Comparison of ENCODE assay signal across 17 cellular contexts in genomic region chr4:121785479-121785878, GRCh38. TPM values are rescaled to one million over a fixed set of nuclear protein-coding genes. Genes with fewer than 3 reads are reported as not detected.
DNase-seq lines count a peak whose midpoint lies in the region; ATAC-seq and TF ChIP-seq lines count a peak whose summit lies in the region.
"Had no signal": no experiment of that assay in that cellular context is flagged by ENCODE, and none has a peak within 500 bp of the region (broad histone marks: within the 10 kb centered on the region; RNA-seq: fewer than 3 reads in every experiment).

No MANE protein-coding gene starts in this region.

- H3K4me3 ChIP-seq in SK-N-SH (ENCODE audit: low read depth in 2 of 2, low read length in 1 of 2) (no peak overlapping the region), fibroblast of mammary gland (ENCODE audit: control insufficient read depth, low read depth, low read length) (no peak overlapping the region), osteoblast (ENCODE audit: insufficient read depth, low read length) (peak overlapping the region; percentile 5)
- H3K4me3 ChIP-seq: BLaER1 treated with 17β-estradiol and CSF1 and Interleukin-3, amounts not matched to agents 10 nM and 100 nM; colonic mucosa had no signal

- H3K27me3 ChIP-seq in SK-N-SH (ENCODE audit: insufficient read depth) (no peaks in the 10 kb centered on the region), osteoblast (ENCODE audit: insufficient read depth, low read length) (no peaks in the 10 kb centered on the region)
- H3K27me3 ChIP-seq: BLaER1 treated with 17β-estradiol and CSF1 and Interleukin-3, amounts not matched to agents 10 nM and 100 nM; colonic mucosa had no signal

- peaks cover 0 to 41% of the 10 kb centered on the region in 2 experiments; a peak in 3 of 4 replicates for H3K4me1 ChIP-seq in SK-N-SH (ENCODE audit: control insufficient read depth in 1 of 2, insufficient read depth in 2 of 2, low read depth in 1 of 2, low read length in 1 of 2)
- peaks cover 50% of the 10 kb centered on the region for H3K4me1 ChIP-seq in osteoblast (ENCODE audit: insufficient read depth, low read length)
- H3K4me1 ChIP-seq: colonic mucosa had no signal

- POLR2A ChIA-PET in SK-N-SH (lab: Yijun Ruan, JAX) = no interaction called here

- H3F3A ChIP-seq in SK-N-SH (replicated peaks; ENCODE audit: insufficient read depth) = peaks cover 55% of the 10 kb centered on the region

- H2AFZ ChIP-seq in SK-N-SH (ENCODE audit: low read depth) = no peak overlapping the region
- peak overlapping the region; percentile 9 for H2AFZ ChIP-seq in osteoblast (ENCODE audit: low read length)

- peak overlapping the region; percentile 87 to 89; a peak in 3 of 4 replicates for H3K27ac ChIP-seq in SK-N-SH (ENCODE audit: low read depth in 2 of 2, low read length in 1 of 2)
- peak overlapping the region; percentile 97 for H3K27ac ChIP-seq in osteoblast (ENCODE audit: low read depth, low read length)
- H3K27ac ChIP-seq: BLaER1 treated with 17β-estradiol and CSF1 and Interleukin-3, amounts not matched to agents 10 nM and 100 nM; colonic mucosa had no signal

- no peak for TF ChIP-seq EP300 in SK-N-SH (IDR thresholded peaks at IDR 0.05; ENCODE audit: borderline replicate concordance in 1 of 2, low read depth in 1 of 2, low read length in 1 of 2)

- ATAC-seq in HG02840 (IDR thresholded peaks at IDR 0.05; ENCODE audit: low FRiP score, unreplicated experiment) (no peak), esophagus mucosa (no peak)
- ATAC-seq: activated CD8-positive, alpha-beta T cell treated with anti-CD3 and anti-CD28 coated beads, Interleukin-2, amount 10 ng/mL, durations not matched to agents 7 days and 5 days; left colon; Panc1 had no signal

- H3K4me2 ChIP-seq in SK-N-SH (peak overlapping the region; percentile 60), osteoblast (ENCODE audit: insufficient read depth, low read length) (peak overlapping the region; percentile 69)
- H3K4me2 ChIP-seq: BLaER1 treated with 17β-estradiol and CSF1 and Interleukin-3, amounts not matched to agents 10 nM and 100 nM had no signal

- H3K36me3 ChIP-seq in SK-N-SH (replicated peaks in 1 of 2; ENCODE audit: control insufficient read depth in 1 of 2, insufficient read depth in 2 of 2, low read length in 1 of 2) (peaks cover 0 to 5% of the 10 kb centered on the region in 2 experiments), osteoblast (ENCODE audit: insufficient read depth, low read length) (no peaks in the 10 kb centered on the region)
- H3K36me3 ChIP-seq: BLaER1 treated with 17β-estradiol and CSF1 and Interleukin-3, amounts not matched to agents 10 nM and 100 nM; colonic mucosa had no signal

- peak overlapping the region; percentile 67 for H3K9ac ChIP-seq in SK-N-SH
- H3K9ac ChIP-seq: BLaER1 treated with 17β-estradiol and CSF1 and Interleukin-3, amounts not matched to agents 10 nM and 100 nM had no signal

- TF ChIP-seq RAD21 in SK-N-SH (IDR thresholded peaks at IDR 0.05; ENCODE audit: low read length) = no peak

- no peaks in the 10 kb centered on the region for H3K9me2 ChIP-seq in SK-N-SH

- no peak for TF ChIP-seq CTCF in SK-N-SH (IDR thresholded peaks at IDR 0.05)
- no peak for TF ChIP-seq CTCF in fibroblast of mammary gland (conservative IDR thresholded peaks at IDR 0.05; ENCODE audit: control insufficient read depth, insufficient read depth, low read depth, low read length)
- TF ChIP-seq CTCF in osteoblast (IDR thresholded peaks at IDR 0.05; ENCODE audit: extremely low read depth, low read depth, low read length) = no peak

- H4K20me1 ChIP-seq in SK-N-SH (ENCODE audit: insufficient read depth) = no peaks in the 10 kb centered on the region
- no peaks in the 10 kb centered on the region for H4K20me1 ChIP-seq in osteoblast (ENCODE audit: insufficient read depth, low read length)
- H4K20me1 ChIP-seq: BLaER1 treated with 17β-estradiol and CSF1 and Interleukin-3, amounts not matched to agents 10 nM and 100 nM had no signal

- 38% methylated on average over 4 of the region's 4 CpGs for WGBS in SK-N-SH (ENCODE audit: low lambda C conversion rate)

- DNase-seq in Ammon's horn (ENCODE audit: low spot score) (peak; percentile 58), SK-N-SH (no peak), fibroblast of mammary gland (ENCODE audit: low read depth) (peak; percentile 51), osteoblast (ENCODE audit: insufficient read length, low spot score, missing footprints) (no peak), NK-92 (lab: John Stamatoyannopoulos, UW; ENCODE audit: unreplicated experiment) (no peak)
- no peak for DNase-seq in activated CD4-positive, alpha-beta T cell treated with anti-CD3 and anti-CD28 coated beads for 1 hour
- DNase-seq: activated CD8-positive, alpha-beta T cell treated with anti-CD3 and anti-CD28 coated beads, Interleukin-2, amount 10 ng/mL, durations not matched to agents 7 days and 5 days; activated naive CD4-positive, alpha-beta T cell treated with anti-CD3 and anti-CD28 coated beads for 36 hours; colonic mucosa; H9; left colon; NCI-H345 had no signal

- H3K79me2 ChIP-seq in SK-N-SH (ENCODE audit: insufficient read depth) = no peaks in the 10 kb centered on the region
- H3K79me2 ChIP-seq in osteoblast (ENCODE audit: insufficient read depth, low read length) = no peaks in the 10 kb centered on the region

- CTCF ChIA-PET in SK-N-SH (lab: Yijun Ruan, JAX) = interaction anchor here (0.6 kb wide), 1 partner anchor 129 kb away, joined by 3 read pairs; no protein-coding TSS in a partner anchor

- H3K9me3 ChIP-seq in SK-N-SH (0 out of 2 replicates have a peak, but pooled peaks cover 6% of the 10 kb centered on the region), osteoblast (ENCODE audit: low read depth, low read length) (peaks cover 2% of the 10 kb centered on the region)
- H3K9me3 ChIP-seq: colonic mucosa had no signal

TF ChIP-seq in SK-N-SH, 30 proteins besides CTCF, POLR2A, EP300 and RAD21 (continues in another document):
- no peak for TF ChIP-seq PBX3 (IDR thresholded peaks at IDR 0.05)
- no peak for TF ChIP-seq EZH2phosphoT487 (IDR thresholded peaks at IDR 0.05; ENCODE audit: borderline replicate concordance, low read depth)
- TF ChIP-seq POLR2AphosphoS5 (IDR thresholded peaks at IDR 0.05; ENCODE audit: low read depth, low read length) = no peak
- no peak for TF ChIP-seq NFIC (IDR thresholded peaks at IDR 0.05; ENCODE audit: borderline replicate concordance)
- no peak for TF ChIP-seq FOXJ3 (CRISPR knock-in tag; IDR thresholded peaks at IDR 0.05)
- no peak for TF ChIP-seq GABPA (IDR thresholded peaks at IDR 0.05; ENCODE audit: low read depth)
- TF ChIP-seq NRF1 (IDR thresholded peaks at IDR 0.05; ENCODE audit: low read depth, low read length) = no peak
- no peak for TF ChIP-seq SMC3 (IDR thresholded peaks at IDR 0.05; ENCODE audit: low read depth, low read length)
- TF ChIP-seq RXRA (IDR thresholded peaks at IDR 0.05; ENCODE audit: borderline replicate concordance, low read depth) = no peak
- no peak for TF ChIP-seq GATA2 (CRISPR knock-in tag; IDR thresholded peaks at IDR 0.05)
- no peak for TF ChIP-seq REST (IDR thresholded peaks at IDR 0.05; ENCODE audit: low read depth, low read length)
- no peak for TF ChIP-seq FOSL2 (IDR thresholded peaks at IDR 0.05; ENCODE audit: borderline replicate concordance, low read depth)
- no peak for TF ChIP-seq JUND (IDR thresholded peaks at IDR 0.05)
- TF ChIP-seq YY1 (IDR thresholded peaks at IDR 0.05; ENCODE audit: low read depth) = no peak

RNA-seq across cellular contexts. Expression of gene EXOSC9, which starts 15.6 kb away (rescaled TPM):
- polyA plus RNA-seq in SK-N-SH (2012; rRNA removed) = 38.8 and 49.5 TPM in 2 replicates
- polyA plus RNA-seq in SK-N-SH (2012; cell fraction: cytosol; rRNA removed) = 50.8 and 60.6 TPM in 2 replicates
- polyA plus RNA-seq in SK-N-SH (2012; cell fraction: nucleus; rRNA removed) = 28.9 and 68.8 TPM in 2 replicates
- 30.8 and 31.2 TPM in 2 replicates for total RNA-seq in osteoblast
- 12.8 TPM for total RNA-seq in esophagus mucosa

RNA-seq across cellular contexts. Expression of gene SMIM43, which starts 20.5 kb away (rescaled TPM):
- 37.2 and 59.1 TPM in 2 replicates for polyA plus RNA-seq in SK-N-SH (2012; rRNA removed)
- 50.5 and 56.0 TPM in 2 replicates for polyA plus RNA-seq in SK-N-SH (2012; cell fraction: cytosol; rRNA removed)
- 59.9 and 106 TPM in 2 replicates for polyA plus RNA-seq in SK-N-SH (2012; cell fraction: nucleus; rRNA removed)
- 0.72 and 1.8 TPM in 2 replicates for total RNA-seq in osteoblast
- total RNA-seq in esophagus mucosa = not detected
- total RNA-seq: activated CD8-positive, alpha-beta T cell treated with anti-CD3 and anti-CD28 coated beads, Interleukin-2, amount 10 ng/mL, durations not matched to agents 7 days and 5 days; activated naive CD4-positive, alpha-beta T cell treated with anti-CD3 and anti-CD28 coated beads for 36 hours; HT-29 had no signal

RNA-seq across cellular contexts. Expression of gene CCNA2, which starts 38.2 kb away (rescaled TPM):
- polyA plus RNA-seq in SK-N-SH (2012; rRNA removed) = 23.0 and 23.8 TPM in 2 replicates
- 27.7 and 29.2 TPM in 2 replicates for polyA plus RNA-seq in SK-N-SH (2012; cell fraction: cytosol; rRNA removed)
- 10.8 and 15.6 TPM in 2 replicates for polyA plus RNA-seq in SK-N-SH (2012; cell fraction: nucleus; rRNA removed)
- total RNA-seq in osteoblast = 8.0 and 8.7 TPM in 2 replicates
- 22.1 TPM for total RNA-seq in esophagus mucosa

Comparison
In these comparisons a context has a peak if more than half of its experiments do, and no peak if none do; other contexts are left out.
1. DNase-seq: peak in Ammon's horn (single experiment) and fibroblast of mammary gland (single experiment); none in SK-N-SH (single experiment), osteoblast (single experiment), NK-92 (single experiment) and activated CD4-positive, alpha-beta T cell treated with anti-CD3 and anti-CD28 coated beads for 1 hour (single experiment).